ENCODE assay signal across 8 cellular contexts in the genomic region with DNA sequence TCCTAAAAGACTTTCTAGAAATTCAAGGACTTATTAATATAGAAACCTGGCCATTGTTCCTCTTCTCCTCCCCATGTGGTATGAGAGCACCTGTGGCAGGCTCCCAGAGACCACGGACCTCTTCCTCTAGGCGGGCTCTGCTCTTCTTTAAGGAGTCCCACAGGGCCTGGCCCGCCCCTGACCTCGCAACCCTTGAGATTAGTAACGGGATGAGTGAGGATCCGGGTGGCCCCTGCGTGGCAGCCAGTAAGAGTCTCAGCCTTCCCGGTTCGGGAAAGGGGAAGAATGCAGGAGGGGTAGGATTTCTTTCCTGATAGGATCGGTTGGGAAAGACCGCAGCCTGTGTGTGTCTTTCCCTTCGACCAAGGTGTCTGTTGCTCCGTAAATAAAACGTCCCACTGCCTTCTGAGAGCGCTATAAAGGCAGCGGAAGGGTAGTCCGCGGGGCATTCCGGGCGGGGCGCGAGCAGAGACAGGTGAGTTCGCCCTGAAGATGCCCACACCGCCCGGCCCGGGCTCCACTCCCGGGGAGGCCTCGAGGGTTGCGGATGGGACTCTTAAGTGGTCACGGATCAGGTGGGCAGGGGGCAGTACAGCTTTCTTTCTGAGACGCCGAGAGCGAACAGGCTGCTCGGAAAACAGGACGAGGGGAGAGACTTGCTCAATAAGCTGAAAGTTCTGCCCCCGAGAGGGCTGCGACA. TPM values are rescaled to one million over a fixed set of nuclear protein-coding genes. Genes with fewer than 3 reads are reported as not detected.
DNase-seq lines count a peak whose midpoint lies in the region; ATAC-seq and TF ChIP-seq lines count a peak whose summit lies in the region.

A gene (plus strand): TSS at position 448 of the 700 bp plus-strand sequence. CDS start 814 bp downstream, outside the sequence.

- no peaks in the 10 kb centered on the region for H3K9me3 ChIP-seq in mononuclear cell (ENCODE audit: low read depth, low read length)
- H3K9me3 ChIP-seq in tibial artery, result no peaks in the 10 kb centered on the region

- intact Hi-C loops in tibial artery (cut with DNase I; ENCODE audit: low total_unique reads), result no loop called here

- CTCF ChIA-PET in BJ (lab: Yijun Ruan, JAX), result interaction anchor here (0.7 kb wide), 1 partner anchor 31 kb away, joined by 5 read pairs; no protein-coding TSS in a partner anchor

- TF ChIP-seq CTCF in BJ (IDR thresholded peaks at IDR 0.05; ENCODE audit: insufficient read depth, low read depth, low read length) (no peak), tibial artery (IDR thresholded peaks at IDR 0.05) (no peak)

- POLR2A ChIA-PET in BJ (lab: Charles Lee), result no interaction called here

- in situ Hi-C loops in SK-MEL-5 (cut with HindIII; ENCODE audit: low pct_unique_long_range_greater_than_20kb, low sequenced_read_pairs), result no loop called here

- DNase-seq in BJ (ENCODE audit: low read depth), result no peak
- DNase-seq in SK-MEL-5 (ENCODE audit: low read depth, low spot score), result no peak
- DNase-seq in dermis blood vessel endothelial cell, result peak; percentile 15
- no peak for DNase-seq in tibial artery
- no peak for DNase-seq in midbrain (lab: John Stamatoyannopoulos, UW)
- no peak for DNase-seq in LoVo (ENCODE audit: low spot score)

- H3K36me3 ChIP-seq in BJ (ENCODE audit: control insufficient read depth, insufficient read depth, low read length) (no peaks in the 10 kb centered on the region), tibial artery (no peaks in the 10 kb centered on the region)

- peak; percentile 60 for ATAC-seq in GM21529 (IDR thresholded peaks at IDR 0.05; ENCODE audit: unreplicated experiment)

- H3K27me3 ChIP-seq in BJ (ENCODE audit: control insufficient read depth, insufficient read depth, low read length) (peaks cover 16% of the 10 kb centered on the region), mononuclear cell (ENCODE audit: insufficient read depth, low read length) (peaks cover 72% of the 10 kb centered on the region), tibial artery (peaks cover 0 to 23% of the 10 kb centered on the region in 2 donors)

- H3K4me3 ChIP-seq in BJ (ENCODE audit: low read depth, low read length) (peak within 1 kb of the TSS; percentile 54), mononuclear cell (ENCODE audit: low read length) (peak within 1 kb of the TSS; percentile 22), tibial artery (peak within 1 kb of the TSS; percentile 49 to 50)

- no peak within 1 kb of the TSS for H3K27ac ChIP-seq in tibial artery

- peaks cover 22% of the 10 kb centered on the region for H3K4me1 ChIP-seq in mononuclear cell (ENCODE audit: insufficient read depth, low read length)
- H3K4me1 ChIP-seq in tibial artery, result peaks cover 0 to 20% (median 17%) of the 10 kb centered on the region in 4 donors

RNA-seq across cellular contexts. Expression of the gene that starts here (rescaled TPM):
- polyA plus RNA-seq in BJ (2011; rRNA removed), result 0.12 and 0.25 TPM in 2 replicates
- polyA minus RNA-seq in BJ (2011; rRNA and poly(A)+ RNA removed), result 0.15 and 0.47 TPM in 2 replicates
- 16.7 and 17.9 TPM in 2 replicates for total RNA-seq in SK-MEL-5 (2014; rRNA removed; shearing (Covaris generic))
- 7.3 and 12.5 TPM in 2 replicates for polyA plus RNA-seq in SK-MEL-5 (2015; cell fraction: cytosol; rRNA removed)
- 6.5 and 7.1 TPM in 2 replicates for polyA plus RNA-seq in SK-MEL-5 (2015; cell fraction: nucleus; rRNA removed)
- total RNA-seq in dermis blood vessel endothelial cell, result 8.0 and 9.4 TPM in 2 replicates
- total RNA-seq in mononuclear cell, result not detected
